In the genomic region with DNA sequence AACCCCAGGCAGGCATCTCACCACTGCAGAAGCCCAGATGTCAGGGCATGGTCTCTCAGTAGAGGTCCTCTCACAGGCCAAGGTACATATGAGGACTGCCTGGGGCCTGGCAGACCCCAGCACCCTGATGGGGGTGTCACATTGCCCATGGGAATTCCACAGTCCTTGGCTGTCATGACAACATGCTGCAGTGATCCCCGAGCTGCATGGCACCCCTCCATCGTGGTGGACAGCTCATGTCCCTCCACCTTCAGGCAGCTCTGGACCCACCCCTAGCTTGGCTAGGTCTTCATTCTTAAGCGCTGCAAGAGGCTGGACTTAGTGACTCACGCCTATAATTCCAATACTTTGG, we compare ENCODE assay signal across 19 cellular contexts.
"Had no signal": no experiment of that assay in that cellular context is flagged by ENCODE, and none has a peak within 500 bp of the region (broad histone marks: within the 10 kb centered on the region; RNA-seq: fewer than 3 reads in every experiment).

No MANE protein-coding gene starts in this region.

- ATAC-seq: activated CD8-positive, alpha-beta memory T cell treated with anti-CD3 and anti-CD28 coated beads, Interleukin-2, amount 10 ng/mL, durations not matched to agents 7 days and 5 days; gastroesophageal sphincter; heart right ventricle; mucosa of descending colon; naive thymus-derived CD4-positive, alpha-beta T cell had no signal

- H3K27ac Mint-ChIP-seq: activated CD4-positive, alpha-beta memory T cell treated with anti-CD3 and anti-CD28 coated beads for 36 hours; activated CD8-positive, alpha-beta memory T cell treated with anti-CD3 and anti-CD28 coated beads, Interleukin-2, amount 10 ng/mL, durations not matched to agents 7 days and 5 days; activated naive CD4-positive, alpha-beta T cell treated with anti-CD3 and anti-CD28 coated beads, Interleukin-2, amount 50 U/mL, for 24 hours; activated T-helper 2 cell treated with anti-CD3 and anti-CD28 coated beads, Interferon-gamma antibody, Interleukin-2, Interleukin-4, amounts not matched to agents 10 μg/mL and 5 μg/mL and 100 μg/mL, durations not matched to agents 14 hours and 24 hours and 36 hours; stimulated activated naive CD8-positive, alpha-beta T cell treated with anti-CD3 and anti-CD28 coated beads, Interleukin-15, Interleukin-2, amounts not matched to agents 100 ng/mL and 50 ng/mL, for 24 hours had no signal

- H3K9me3 ChIP-seq: adrenal gland, gastroesophageal sphincter, heart right ventricle, mucosa of descending colon, prostate gland, thoracic aorta had no signal

- H3K4me3 Mint-ChIP-seq: activated CD4-positive, alpha-beta memory T cell treated with anti-CD3 and anti-CD28 coated beads for 36 hours; activated CD8-positive, alpha-beta memory T cell treated with anti-CD3 and anti-CD28 coated beads, Interleukin-2, amount 10 ng/mL, durations not matched to agents 7 days and 5 days; activated naive CD4-positive, alpha-beta T cell treated with anti-CD3 and anti-CD28 coated beads, Interleukin-2, amount 50 U/mL, for 24 hours; naive thymus-derived CD4-positive, alpha-beta T cell; stimulated activated naive CD8-positive, alpha-beta T cell treated with anti-CD3 and anti-CD28 coated beads, Interleukin-15, Interleukin-2, amounts not matched to agents 100 ng/mL and 50 ng/mL, for 24 hours had no signal

- H3K9me3 Mint-ChIP-seq: activated CD4-positive, alpha-beta memory T cell treated with anti-CD3 and anti-CD28 coated beads for 36 hours; activated naive CD4-positive, alpha-beta T cell treated with anti-CD3 and anti-CD28 coated beads, Interleukin-2, amount 50 U/mL, for 24 hours; activated T-helper 2 cell treated with anti-CD3 and anti-CD28 coated beads, Interferon-gamma antibody, Interleukin-2, Interleukin-4, amounts not matched to agents 10 μg/mL and 5 μg/mL and 100 μg/mL, durations not matched to agents 14 hours and 24 hours and 36 hours; naive thymus-derived CD4-positive, alpha-beta T cell; stimulated activated naive CD8-positive, alpha-beta T cell treated with anti-CD3 and anti-CD28 coated beads, Interleukin-15, Interleukin-2, amounts not matched to agents 100 ng/mL and 50 ng/mL, for 24 hours had no signal

- H3K36me3 Mint-ChIP-seq: activated CD8-positive, alpha-beta memory T cell treated with anti-CD3 and anti-CD28 coated beads, Interleukin-2, amount 10 ng/mL, durations not matched to agents 7 days and 5 days had no signal

- H3K27me3 ChIP-seq: adrenal gland, gastroesophageal sphincter, heart right ventricle had no signal

- FAIRE-seq: urothelium cell line had no signal

- H3K27me3 Mint-ChIP-seq: activated CD4-positive, alpha-beta memory T cell treated with anti-CD3 and anti-CD28 coated beads for 36 hours; activated CD8-positive, alpha-beta memory T cell treated with anti-CD3 and anti-CD28 coated beads, Interleukin-2, amount 10 ng/mL, durations not matched to agents 7 days and 5 days; activated naive CD4-positive, alpha-beta T cell treated with anti-CD3 and anti-CD28 coated beads, Interleukin-2, amount 50 U/mL, for 24 hours; naive thymus-derived CD4-positive, alpha-beta T cell; stimulated activated naive CD8-positive, alpha-beta T cell treated with anti-CD3 and anti-CD28 coated beads, Interleukin-15, Interleukin-2, amounts not matched to agents 100 ng/mL and 50 ng/mL, for 24 hours had no signal

- H3K27ac ChIP-seq: gastroesophageal sphincter, prostate gland had no signal

- DNase-seq: activated CD4-positive, alpha-beta memory T cell treated with anti-CD3 and anti-CD28 coated beads for 36 hours; activated CD4-positive, alpha-beta T cell treated with anti-CD3 and anti-CD28 coated beads for 1 hour; activated CD8-positive, alpha-beta memory T cell treated with anti-CD3 and anti-CD28 coated beads, Interleukin-2, amount 10 ng/mL, durations not matched to agents 7 days and 5 days; activated T-cell treated with anti-CD3 and anti-CD28 coated beads, Interleukin-2, amount 50 U/mL, for 1 hour; cerebellar nuclear complex; dermis blood vessel endothelial cell; erythroblast; heart right ventricle; mucosa of descending colon; naive thymus-derived CD4-positive, alpha-beta T cell had no signal

- H3K4me2 ChIP-seq: smooth muscle cell had no signal

- H3K36me3 ChIP-seq: prostate gland had no signal

- H3K4me3 ChIP-seq: adrenal gland, gastroesophageal sphincter, heart right ventricle, mucosa of descending colon, prostate gland, smooth muscle cell, thoracic aorta had no signal
